Comparison of ENCODE assay signal across 8 cellular contexts in the genomic region with DNA sequence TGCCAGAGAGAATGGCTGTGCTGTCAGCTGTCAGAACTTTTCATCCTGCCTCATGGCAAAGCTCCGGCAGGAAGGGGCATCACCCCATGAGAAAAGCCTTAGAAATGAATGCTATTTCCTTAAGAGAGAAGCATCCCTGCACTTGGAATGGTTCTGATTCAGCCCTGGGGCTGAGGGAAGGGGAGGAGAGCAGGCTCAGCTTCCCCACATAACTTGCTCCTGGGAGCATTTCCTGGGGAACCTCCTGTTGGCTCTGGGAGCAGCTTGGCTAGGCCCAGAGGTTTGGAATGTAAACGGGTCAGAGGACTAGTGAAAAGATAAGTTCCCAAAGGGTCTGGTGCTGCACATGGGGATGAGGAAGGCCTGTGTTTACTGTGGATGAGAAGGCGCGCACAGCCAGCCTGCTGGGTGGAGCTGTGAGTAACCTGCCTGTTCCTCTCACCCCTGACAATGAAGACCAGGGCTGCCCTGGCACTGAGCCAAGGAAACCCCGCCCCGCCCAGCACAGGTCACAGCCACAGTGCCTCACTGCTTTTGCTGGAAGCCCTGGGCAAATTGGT. TPM values are rescaled to one million over a fixed set of nuclear protein-coding genes. Genes with fewer than 3 reads are reported as not detected.
A peak's percentile ranks its signal among the peaks of the same experiment; 100 is the strongest.
DNase-seq lines count a peak whose midpoint lies in the region; ATAC-seq, FAIRE-seq and TF ChIP-seq lines count a peak whose summit lies in the region.

No MANE protein-coding gene starts in this region.

- no peak overlapping the region for H3K27ac ChIP-seq in CD8-positive, alpha-beta T cell (ENCODE audit: low read depth, low read length)
- peak overlapping the region in 1 of 2 donors; percentile 56 for H3K27ac ChIP-seq in liver (ENCODE audit: low read depth in 1 of 2, low read length in 2 of 2)

- POLR2A ChIA-PET in CD8-positive, alpha-beta T cell (lab: Charles Lee) = interaction anchor here (0.6 kb wide), 1 partner anchor 206 kb away, joined by 4 read pairs; no protein-coding TSS in a partner anchor

- no peak overlapping the region for H3K9ac ChIP-seq in liver (ENCODE audit: low read depth in 1 of 2, low read length in 2 of 2)

- CTCF ChIA-PET in CD8-positive, alpha-beta T cell (lab: Charles Lee) = interaction anchor here (0.6 to 6.8 kb wide), 6 partner anchors 7 to 213 kb away, joined by 3 to 53 read pairs (median 3); no protein-coding TSS in a partner anchor

- no peaks in the 10 kb centered on the region for H3K9me3 ChIP-seq in CD8-positive, alpha-beta T cell (ENCODE audit: low read length)
- H3K9me3 ChIP-seq in liver (ENCODE audit: control insufficient read depth in 4 of 4, low read length in 3 of 4) = no peaks in the 10 kb centered on the region

- H3K27me3 Mint-ChIP-seq in CD8-positive, alpha-beta T cell (ENCODE audit: low read depth) = peaks cover 8% of the 10 kb centered on the region

- H3K36me3 ChIP-seq in CD8-positive, alpha-beta T cell (ENCODE audit: insufficient read depth, low read length) = no peaks in the 10 kb centered on the region
- H3K36me3 ChIP-seq in bronchial epithelial cell (ENCODE audit: control insufficient read depth, insufficient read depth, low read length) = no peaks in the 10 kb centered on the region
- H3K36me3 ChIP-seq in liver (ENCODE audit: control insufficient read depth in 4 of 4, insufficient read depth in 3 of 4, low read depth in 1 of 4, low read length in 3 of 4) = no peaks in the 10 kb centered on the region

- no peak overlapping the region for H3K4me3 ChIP-seq in CD8-positive, alpha-beta T cell (ENCODE audit: low read depth, low read length)
- H3K4me3 ChIP-seq in bronchial epithelial cell (ENCODE audit: low read depth, low read length) (no peak overlapping the region), liver (ENCODE audit: low read depth in 1 of 3, low read length in 3 of 3) (no peak overlapping the region)

- no peaks in the 10 kb centered on the region for H3K9me3 Mint-ChIP-seq in CD8-positive, alpha-beta T cell
- no peaks in the 10 kb centered on the region for H3K9me3 Mint-ChIP-seq in stimulated activated effector memory CD8-positive, alpha-beta T cell treated with anti-CD3 and anti-CD28 coated beads, Interleukin-12 subunit alpha, Interleukin-12 subunit beta, amount 100 ng/mL, for 72 hours

- no peak overlapping the region for H3K27ac Mint-ChIP-seq in CD8-positive, alpha-beta T cell
- peak overlapping the region; percentile 11 for H3K27ac Mint-ChIP-seq in stimulated activated effector memory CD8-positive, alpha-beta T cell treated with anti-CD3 and anti-CD28 coated beads, Interleukin-12 subunit alpha, Interleukin-12 subunit beta, amount 100 ng/mL, for 72 hours

- TF ChIP-seq CTCF in CD8-positive, alpha-beta T cell (IDR thresholded peaks at IDR 0.05) = no peak
- TF ChIP-seq CTCF in bronchial epithelial cell (IDR thresholded peaks at IDR 0.05; ENCODE audit: insufficient read depth, low read length, severe bottlenecking) = no peak
- TF ChIP-seq CTCF in liver (IDR thresholded peaks at IDR 0.05; ENCODE audit: low read depth, low read length, missing input control) = no peak

- peak; percentile 56 for ATAC-seq in CD8-positive, alpha-beta T cell
- peak; percentile 82 for ATAC-seq in stimulated activated effector memory CD8-positive, alpha-beta T cell treated with anti-CD3 and anti-CD28 coated beads, Interleukin-12 subunit alpha, Interleukin-12 subunit beta, amount 100 ng/mL, for 72 hours
- no peak for ATAC-seq in HG02970 (IDR thresholded peaks at IDR 0.05; ENCODE audit: low FRiP score, unreplicated experiment)

- peak in 1 of 2 donors; percentile 8 for TF ChIP-seq RAD21 in liver (IDR thresholded peaks at IDR 0.05)

- DNase-seq in CD8-positive, alpha-beta T cell = peak; percentile 4 to 63 (median 44)
- DNase-seq in NCI-H1092 (lab: John Stamatoyannopoulos, UW) = peak; percentile 79
- peak in 4 of 5 donors; percentile 10 to 24 (median 19) for DNase-seq in T-helper 1 cell
- DNase-seq in bronchial epithelial cell (ENCODE audit: low read depth) = peak; percentile 87
- DNase-seq in stimulated activated effector memory CD8-positive, alpha-beta T cell treated with anti-CD3 and anti-CD28 coated beads, Interleukin-12 subunit alpha, Interleukin-12 subunit beta, amount 100 ng/mL, for 72 hours (ENCODE audit: low spot score in 2 of 2) = no peak
- DNase-seq in cerebellar cortex (ENCODE audit: low spot score) = no peak

- peak; percentile 52 for FAIRE-seq in bronchial epithelial cell (lab: Jason Lieb, UNC)

- intact Hi-C loops in CD8-positive, alpha-beta T cell (cut with DNase I, micrococcal nuclease) = no loop called here

- no peaks in the 10 kb centered on the region for H3K4me1 ChIP-seq in CD8-positive, alpha-beta T cell (ENCODE audit: insufficient read depth, low read length)
- no peaks in the 10 kb centered on the region for H3K4me1 ChIP-seq in liver (ENCODE audit: control insufficient read depth in 4 of 4, insufficient read depth in 4 of 4, low read length in 3 of 4)

- H3K27me3 ChIP-seq in CD8-positive, alpha-beta T cell (ENCODE audit: insufficient read depth, low read length) = no peaks in the 10 kb centered on the region
- peaks cover 5% of the 10 kb centered on the region for H3K27me3 ChIP-seq in bronchial epithelial cell (ENCODE audit: control insufficient read depth, insufficient read depth, low read length)
- peaks cover 0 to 3% (median 1%) of the 10 kb centered on the region in 4 donors for H3K27me3 ChIP-seq in liver (ENCODE audit: control insufficient read depth in 4 of 4, insufficient read depth in 4 of 4, low read length in 3 of 4)

- no peak overlapping the region for H3K4me3 Mint-ChIP-seq in CD8-positive, alpha-beta T cell
- H3K4me3 Mint-ChIP-seq in stimulated activated effector memory CD8-positive, alpha-beta T cell treated with anti-CD3 and anti-CD28 coated beads, Interleukin-12 subunit alpha, Interleukin-12 subunit beta, amount 100 ng/mL, for 72 hours = no peak overlapping the region

- H3K36me3 Mint-ChIP-seq in CD8-positive, alpha-beta T cell = no peaks in the 10 kb centered on the region
- H3K36me3 Mint-ChIP-seq in stimulated activated effector memory CD8-positive, alpha-beta T cell treated with anti-CD3 and anti-CD28 coated beads, Interleukin-12 subunit alpha, Interleukin-12 subunit beta, amount 100 ng/mL, for 72 hours = no peaks in the 10 kb centered on the region

- WGBS in liver = 47% methylated on average over 6 of the region's 6 CpGs

- peaks cover 5% of the 10 kb centered on the region for H3K4me1 Mint-ChIP-seq in CD8-positive, alpha-beta T cell (ENCODE audit: low read depth)
- H3K4me1 Mint-ChIP-seq in stimulated activated effector memory CD8-positive, alpha-beta T cell treated with anti-CD3 and anti-CD28 coated beads, Interleukin-12 subunit alpha, Interleukin-12 subunit beta, amount 100 ng/mL, for 72 hours = peaks cover 15% of the 10 kb centered on the region

TF ChIP-seq in liver, 16 proteins besides CTCF, POLR2A, EP300 and RAD21:
- TF ChIP-seq NR2F2 (IDR thresholded peaks at IDR 0.05) (peak; percentile 78), RXRA (IDR thresholded peaks at IDR 0.05) (peak in 1 of 2 donors; percentile 21), TAF1 (conservative IDR thresholded peaks at IDR 0.05) (no peak), YY1 (IDR thresholded peaks at IDR 0.05) (no peak), SP1 (IDR thresholded peaks at IDR 0.05) (no peak), FOXA1 (IDR thresholded peaks at IDR 0.05) (no peak), JUND (IDR thresholded peaks at IDR 0.05) (no peak), EGR1 (IDR thresholded peaks at IDR 0.05; ENCODE audit: low read depth in 2 of 2) (no peak), FOXA2 (IDR thresholded peaks at IDR 0.05) (no peak)
- TF ChIP-seq, protein P1, sequence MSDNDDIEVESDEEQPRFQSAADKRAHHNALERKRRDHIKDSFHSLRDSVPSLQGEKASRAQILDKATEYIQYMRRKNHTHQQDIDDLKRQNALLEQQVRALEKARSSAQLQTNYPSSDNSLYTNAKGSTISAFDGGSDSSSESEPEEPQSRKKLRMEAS (IDR thresholded peaks at IDR 0.05) = no peak
TF ChIP-seq in liver: peak in this region for 2.

RNA-seq across cellular contexts. Expression of a gene that starts 5.0 kb away (rescaled TPM):
- not detected for total RNA-seq in CD8-positive, alpha-beta T cell
- total RNA-seq in bronchial epithelial cell (not detected in 2 replicates), liver (1 to 10 TPM in 1 of 2 donors, under 1 TPM in 1; 0.09 to 2.3 TPM)
- 1 to 10 TPM; 4.9 to 5.8 TPM for polyA plus RNA-seq in liver

RNA-seq across cellular contexts. Expression of a gene that starts 13.3 kb away (rescaled TPM):
- total RNA-seq in CD8-positive, alpha-beta T cell = not detected
- not detected in 2 replicates for total RNA-seq in bronchial epithelial cell
- not detected for total RNA-seq in liver
- polyA plus RNA-seq in liver = not detected

Comparison
In these comparisons a context has a peak if more than half of its experiments do, and no peak if none do; other contexts are left out.
1. DNase-seq: peak in CD8-positive, alpha-beta T cell (7 of 7), NCI-H1092 (single experiment), T-helper 1 cell (4 of 5) and bronchial epithelial cell (single experiment); none in stimulated activated effector memory CD8-positive, alpha-beta T cell treated with anti-CD3 and anti-CD28 coated beads, Interleukin-12 subunit alpha, Interleukin-12 subunit beta, amount 100 ng/mL, for 72 hours (0 of 2) and cerebellar cortex (single experiment).